ENCODE assay signal across 10 cellular contexts in genomic region chr2:105926960-105927678, GRCh38.
DNase-seq lines count a peak whose midpoint lies in the region; ATAC-seq, FAIRE-seq and TF ChIP-seq lines count a peak whose summit lies in the region.
"Had no signal": no experiment of that assay in that cellular context is flagged by ENCODE, and none has a peak within 500 bp of the region (broad histone marks: within the 10 kb centered on the region; RNA-seq: fewer than 3 reads in every experiment).

No MANE protein-coding gene starts in this region.

- H3K4me3 Mint-ChIP-seq in CD4-positive, CD25-positive, alpha-beta regulatory T cell = peak overlapping the region; percentile 32 to 79 (median 60)
- H3K4me3 Mint-ChIP-seq in T-helper 17 cell (peak overlapping the region; percentile 69), type B pancreatic cell (no peak overlapping the region)

- H3K27me3 Mint-ChIP-seq in CD4-positive, CD25-positive, alpha-beta regulatory T cell = peaks cover 4% of the 10 kb centered on the region
- H3K27me3 Mint-ChIP-seq in T-helper 17 cell (no peaks in the 10 kb centered on the region), type B pancreatic cell (no peaks in the 10 kb centered on the region)

- H3K36me3 ChIP-seq in CD4-positive, CD25-positive, alpha-beta regulatory T cell (ENCODE audit: control insufficient read depth, insufficient read depth, low read length) = no peaks in the 10 kb centered on the region
- no peaks in the 10 kb centered on the region for H3K36me3 ChIP-seq in small intestine (ENCODE audit: control insufficient read depth in 2 of 2, insufficient read depth in 2 of 2, low read length in 2 of 2)
- H3K36me3 ChIP-seq: cardiac muscle cell had no signal

- ATAC-seq in CD4-positive, CD25-positive, alpha-beta regulatory T cell (ENCODE audit: low read depth in 2 of 2) = peak; percentile 67 to 70
- peak; percentile 86 for ATAC-seq in T-helper 17 cell
- no peak for ATAC-seq in omental fat pad (ENCODE audit: low FRiP score)

- no peaks in the 10 kb centered on the region for H3K36me3 Mint-ChIP-seq in CD4-positive, CD25-positive, alpha-beta regulatory T cell
- peaks cover 2% of the 10 kb centered on the region for H3K36me3 Mint-ChIP-seq in T-helper 17 cell (ENCODE audit: low read depth)
- no peaks in the 10 kb centered on the region for H3K36me3 Mint-ChIP-seq in type B pancreatic cell

- peak overlapping the region; percentile 52 to 91 (median 80) for H3K27ac Mint-ChIP-seq in CD4-positive, CD25-positive, alpha-beta regulatory T cell
- H3K27ac Mint-ChIP-seq in T-helper 17 cell = peak overlapping the region; percentile 86
- H3K27ac Mint-ChIP-seq in type B pancreatic cell = no peak overlapping the region

- H3K4me1 Mint-ChIP-seq in CD4-positive, CD25-positive, alpha-beta regulatory T cell = peaks cover 13 to 67% (median 51%) of the 10 kb centered on the region in 4 donors
- H3K4me1 Mint-ChIP-seq in T-helper 17 cell (peaks cover 42% of the 10 kb centered on the region), type B pancreatic cell (ENCODE audit: unreplicated experiment) (peaks cover 19% of the 10 kb centered on the region)

- H3K27me3 ChIP-seq in CD4-positive, CD25-positive, alpha-beta regulatory T cell (ENCODE audit: control insufficient read depth, insufficient read depth, low read length) = no peaks in the 10 kb centered on the region
- H3K27me3 ChIP-seq in small intestine (ENCODE audit: control insufficient read depth in 2 of 2, insufficient read depth in 2 of 2, low read length in 2 of 2) = no peaks in the 10 kb centered on the region
- H3K27me3 ChIP-seq: cardiac muscle cell had no signal

- WGBS in small intestine, 3 donors = 86 to 92% (median 87%) methylated on average over 3 of the region's 3 CpGs

- FAIRE-seq in small intestine (lab: Jason Lieb, UNC) = no peak

- peak overlapping the region; percentile 15 for H3K4me3 ChIP-seq in CD4-positive, CD25-positive, alpha-beta regulatory T cell (ENCODE audit: low read depth, low read length)
- H3K4me3 ChIP-seq in small intestine (ENCODE audit: low read depth in 1 of 2, low read length in 2 of 2) = no peak overlapping the region
- H3K4me3 ChIP-seq: cardiac muscle cell had no signal

- TF ChIP-seq CTCF in omental fat pad (IDR thresholded peaks at IDR 0.05) (no peak), type B pancreatic cell (conservative IDR thresholded peaks at IDR 0.05) (no peak)

- H3K4me1 ChIP-seq in CD4-positive, CD25-positive, alpha-beta regulatory T cell (ENCODE audit: control insufficient read depth, insufficient read depth, low read length, poor library complexity, severe bottlenecking) = peaks cover 49% of the 10 kb centered on the region
- H3K4me1 ChIP-seq in small intestine (ENCODE audit: control insufficient read depth in 2 of 2, insufficient read depth in 1 of 2, low read depth in 1 of 2, low read length in 1 of 2) = no peaks in the 10 kb centered on the region

- H3K27ac ChIP-seq in CD4-positive, CD25-positive, alpha-beta regulatory T cell (ENCODE audit: insufficient read depth, low read length, poor library complexity, severe bottlenecking) = peak overlapping the region; percentile 65
- no peak overlapping the region for H3K27ac ChIP-seq in small intestine (ENCODE audit: low read depth in 1 of 2, low read length in 1 of 2)
- H3K27ac ChIP-seq: cardiac muscle cell had no signal

- H3K9me3 ChIP-seq in CD4-positive, CD25-positive, alpha-beta regulatory T cell (ENCODE audit: control insufficient read depth in 2 of 2, low read length in 2 of 2) = peaks cover 0 to 3% of the 10 kb centered on the region in 2 experiments
- H3K9me3 ChIP-seq in T-helper 17 cell (ENCODE audit: control insufficient read depth, low read length, poor library complexity, severe bottlenecking) = no peaks in the 10 kb centered on the region
- no peaks in the 10 kb centered on the region for H3K9me3 ChIP-seq in small intestine (ENCODE audit: control insufficient read depth, low read depth)

- peak; percentile 7 to 88 (median 61) for DNase-seq in CD4-positive, CD25-positive, alpha-beta regulatory T cell
- peak in 2 of 3 donors; percentile 19 to 27 for DNase-seq in T-helper 17 cell
- peak; percentile 8 for DNase-seq in activated T-helper 9 cell treated with anti-CD3 and anti-CD28 coated beads, Interleukin-2, amount 50 U/mL, for 16 hours (ENCODE audit: low read depth)
- DNase-seq in small intestine = peak; percentile 43
- no peak for DNase-seq in EL
- no peak for DNase-seq in omental fat pad (ENCODE audit: low spot score)
- no peak for DNase-seq in type B pancreatic cell (ENCODE audit: extremely low spot score, unreplicated experiment)
- DNase-seq in NOMO-1 (lab: John Stamatoyannopoulos, UW; ENCODE audit: unreplicated experiment in 2 of 2) = no peak
- DNase-seq: NCI-H2081 had no signal

- peaks cover 0 to 2% (median 0%) of the 10 kb centered on the region in 7 donors for H3K9me3 Mint-ChIP-seq in CD4-positive, CD25-positive, alpha-beta regulatory T cell
- H3K9me3 Mint-ChIP-seq in type B pancreatic cell = no peaks in the 10 kb centered on the region

Comparison
In these comparisons a context has a peak if more than half of its experiments do, and no peak if none do; other contexts are left out.
1. DNase-seq: peak in CD4-positive, CD25-positive, alpha-beta regulatory T cell (3 of 3), T-helper 17 cell (2 of 3), activated T-helper 9 cell treated with anti-CD3 and anti-CD28 coated beads, Interleukin-2, amount 50 U/mL, for 16 hours (single experiment) and small intestine (single experiment); none in EL (single experiment), omental fat pad (single experiment), type B pancreatic cell (single experiment) and NOMO-1 (0 of 2).